ENCODE assay signal across 9 cellular contexts in the genomic region with DNA sequence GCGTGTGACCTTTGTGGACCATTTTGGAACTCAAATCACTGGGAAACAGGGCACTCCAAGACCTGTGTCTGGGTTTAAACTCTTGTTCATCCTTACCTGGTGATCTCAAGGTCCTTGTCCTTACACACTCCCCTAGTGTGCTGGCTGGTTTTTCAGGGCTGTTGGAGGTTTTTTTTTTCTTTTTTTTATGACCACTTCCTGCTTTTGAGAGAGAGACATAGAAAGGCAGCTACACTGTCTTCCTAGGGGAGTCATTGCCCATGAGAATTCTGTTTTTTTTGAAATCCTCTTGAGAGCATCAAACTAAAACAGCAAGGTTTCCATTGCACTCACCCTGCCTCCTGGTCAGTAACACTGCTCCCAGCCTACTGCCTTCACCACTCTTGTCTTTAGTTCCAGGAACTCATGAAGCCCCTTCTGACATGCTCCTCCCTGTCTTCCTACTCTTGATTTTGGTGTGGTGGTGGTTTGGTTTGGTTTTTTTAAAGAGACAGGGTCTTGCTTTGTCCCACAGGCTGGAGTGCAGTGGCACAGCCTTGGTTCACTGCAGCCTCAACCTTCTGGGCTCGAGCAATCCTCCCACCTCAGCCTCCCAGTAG. TPM values are rescaled to one million over a fixed set of nuclear protein-coding genes. Genes with fewer than 3 reads are reported as not detected.
A peak's percentile ranks its signal among the peaks of the same experiment; 100 is the strongest.
DNase-seq lines count a peak whose midpoint lies in the region; ATAC-seq lines count a peak whose summit lies in the region.
"Had no signal": no experiment of that assay in that cellular context is flagged by ENCODE, and none has a peak within 500 bp of the region (broad histone marks: within the 10 kb centered on the region; RNA-seq: fewer than 3 reads in every experiment).

No MANE protein-coding gene starts in this region.

- H3K4me2 ChIP-seq in Karpas-422 (ENCODE audit: low read depth, low read length, poor library complexity, severe bottlenecking) = no peak overlapping the region
- H3K4me2 ChIP-seq: A549 had no signal

- H3K79me2 ChIP-seq in Karpas-422 (ENCODE audit: low read length) = no peaks in the 10 kb centered on the region

- peak; percentile 82 for ATAC-seq in stimulated activated naive B cell treated with anti-CD40 and anti-IgM and Interleukin-4, amounts not matched to agents 10 μg/mL and 1 μg/mL and 100 μg/mL, for 72 hours (replicated peaks)
- ATAC-seq in HG02588 (IDR thresholded peaks at IDR 0.05; ENCODE audit: unreplicated experiment) = no peak
- ATAC-seq: A549 had no signal

- peaks cover 44% of the 10 kb centered on the region for H3K4me1 Mint-ChIP-seq in activated CD4-positive, alpha-beta T cell treated with anti-CD3 and anti-CD28 coated beads, Interleukin-2, amount 10 ng/mL, durations not matched to agents 7 days and 5 days
- peaks cover 26 to 31% of the 10 kb centered on the region in 2 donors for H3K4me1 Mint-ChIP-seq in immature natural killer cell
- peaks cover 15 to 27% of the 10 kb centered on the region in 2 donors for H3K4me1 Mint-ChIP-seq in stimulated activated naive B cell treated with anti-CD40 and anti-IgM and Interleukin-4, amounts not matched to agents 10 μg/mL and 1 μg/mL and 100 μg/mL, for 72 hours

- peaks cover 54% of the 10 kb centered on the region for H3K36me3 Mint-ChIP-seq in activated CD4-positive, alpha-beta T cell treated with anti-CD3 and anti-CD28 coated beads, Interleukin-2, amount 10 ng/mL, durations not matched to agents 7 days and 5 days (ENCODE audit: low read depth)
- peaks cover 9 to 37% (median 17%) of the 10 kb centered on the region in 3 donors for H3K36me3 Mint-ChIP-seq in immature natural killer cell
- peaks cover 20 to 40% of the 10 kb centered on the region in 2 donors for H3K36me3 Mint-ChIP-seq in stimulated activated naive B cell treated with anti-CD40 and anti-IgM and Interleukin-4, amounts not matched to agents 10 μg/mL and 1 μg/mL and 100 μg/mL, for 72 hours

- H3K27ac ChIP-seq in SJSA1 (peak overlapping the region; percentile 66), Karpas-422 (ENCODE audit: low read length) (no peak overlapping the region)
- H3K27ac ChIP-seq: A549 had no signal

- H3K4me1 ChIP-seq in SJSA1 (replicated peaks) (peaks cover 33% of the 10 kb centered on the region), Karpas-422 (ENCODE audit: low read length) (peaks cover 25% of the 10 kb centered on the region)
- H3K4me1 ChIP-seq: A549 had no signal

- CTCF ChIA-PET in activated CD4-positive, alpha-beta T cell treated with anti-CD3 and anti-CD28 coated beads, Interleukin-2, amount 10 ng/mL, durations not matched to agents 7 days and 5 days (lab: Charles Lee) = interaction anchor here (1.0 to 1.6 kb wide), 3 partner anchors 12 to 34 kb away, joined by 3 read pairs; no protein-coding TSS in a partner anchor

- H3K4me3 ChIP-seq in SJSA1 (no peak overlapping the region), Karpas-422 (ENCODE audit: low read length) (no peak overlapping the region)
- H3K4me3 ChIP-seq: A549 had no signal

- no peaks in the 10 kb centered on the region for H3K27me3 Mint-ChIP-seq in activated CD4-positive, alpha-beta T cell treated with anti-CD3 and anti-CD28 coated beads, Interleukin-2, amount 10 ng/mL, durations not matched to agents 7 days and 5 days
- peaks cover 0 to 5% (median 0%) of the 10 kb centered on the region in 3 donors for H3K27me3 Mint-ChIP-seq in immature natural killer cell (ENCODE audit: low read depth in 3 of 3)
- no peaks in the 10 kb centered on the region for H3K27me3 Mint-ChIP-seq in stimulated activated naive B cell treated with anti-CD40 and anti-IgM and Interleukin-4, amounts not matched to agents 10 μg/mL and 1 μg/mL and 100 μg/mL, for 72 hours

- H3K9ac ChIP-seq in Karpas-422 (ENCODE audit: low read length) = no peak overlapping the region

- H3K9me3 Mint-ChIP-seq in activated CD4-positive, alpha-beta T cell treated with anti-CD3 and anti-CD28 coated beads, Interleukin-2, amount 10 ng/mL, durations not matched to agents 7 days and 5 days = no peaks in the 10 kb centered on the region
- H3K9me3 Mint-ChIP-seq in immature natural killer cell = no peaks in the 10 kb centered on the region
- H3K9me3 Mint-ChIP-seq in stimulated activated naive B cell treated with anti-CD40 and anti-IgM and Interleukin-4, amounts not matched to agents 10 μg/mL and 1 μg/mL and 100 μg/mL, for 72 hours = no peaks in the 10 kb centered on the region

- H4K20me1 ChIP-seq in Karpas-422 (ENCODE audit: insufficient read depth, low read depth, low read length) = no peaks in the 10 kb centered on the region

- H2AFZ ChIP-seq in Karpas-422 (ENCODE audit: low read length) = no peak overlapping the region

- H3K9me3 ChIP-seq in SJSA1 (replicated peaks) = no peaks in the 10 kb centered on the region
- no peaks in the 10 kb centered on the region for H3K9me3 ChIP-seq in Karpas-422 (ENCODE audit: low read length)
- H3K9me3 ChIP-seq: A549 had no signal

- no peaks in the 10 kb centered on the region for H3K9me2 ChIP-seq in Karpas-422 (replicated peaks; ENCODE audit: insufficient read depth, low read length)

- H3K4me3 Mint-ChIP-seq in activated CD4-positive, alpha-beta T cell treated with anti-CD3 and anti-CD28 coated beads, Interleukin-2, amount 10 ng/mL, durations not matched to agents 7 days and 5 days = peak overlapping the region; percentile 5
- H3K4me3 Mint-ChIP-seq in immature natural killer cell = peak overlapping the region; percentile 4 to 62 (median 57)
- peak overlapping the region in 1 of 2 donors; percentile 33 for H3K4me3 Mint-ChIP-seq in stimulated activated naive B cell treated with anti-CD40 and anti-IgM and Interleukin-4, amounts not matched to agents 10 μg/mL and 1 μg/mL and 100 μg/mL, for 72 hours

- peak overlapping the region; percentile 87 for H3K27ac Mint-ChIP-seq in activated CD4-positive, alpha-beta T cell treated with anti-CD3 and anti-CD28 coated beads, Interleukin-2, amount 10 ng/mL, durations not matched to agents 7 days and 5 days
- H3K27ac Mint-ChIP-seq in immature natural killer cell = peak overlapping the region; percentile 82 to 90 (median 83)
- H3K27ac Mint-ChIP-seq in stimulated activated naive B cell treated with anti-CD40 and anti-IgM and Interleukin-4, amounts not matched to agents 10 μg/mL and 1 μg/mL and 100 μg/mL, for 72 hours = peak overlapping the region; percentile 56

- H3K27me3 ChIP-seq in SJSA1 (replicated peaks) = no peaks in the 10 kb centered on the region
- H3K27me3 ChIP-seq in Karpas-422 (ENCODE audit: low read length) = no peaks in the 10 kb centered on the region

- H3K36me3 ChIP-seq in SJSA1 (peaks cover 38% of the 10 kb centered on the region), Karpas-422 (ENCODE audit: insufficient read depth, low read length) (peaks cover 38% of the 10 kb centered on the region)

- POLR2A ChIA-PET in activated CD4-positive, alpha-beta T cell treated with anti-CD3 and anti-CD28 coated beads, Interleukin-2, amount 10 ng/mL, durations not matched to agents 7 days and 5 days (lab: Charles Lee) = no interaction called here

- DNase-seq in activated CD4-positive, alpha-beta T cell treated with anti-CD3 and anti-CD28 coated beads, Interleukin-2, amount 10 ng/mL, durations not matched to agents 7 days and 5 days = peak; percentile 25
- no peak for DNase-seq in activated CD4-positive, alpha-beta T cell treated with anti-CD3 and anti-CD28 coated beads, Interleukin-2, amount 50 U/mL, for 48 hours
- peak in 1 of 2 experiments; percentile 21 for DNase-seq in SJSA1 (ENCODE audit: low read depth in 1 of 2, low spot score in 2 of 2)
- peak in 2 of 3 donors; percentile 15 to 22 for DNase-seq in immature natural killer cell
- DNase-seq in stimulated activated naive B cell treated with anti-CD40 and anti-IgM and Interleukin-4, amounts not matched to agents 10 μg/mL and 1 μg/mL and 100 μg/mL, for 72 hours = peak; percentile 9
- DNase-seq in Karpas-422 = no peak
- DNase-seq in NOMO-1 treated with dmso at 0.1 percent for 144 hours (lab: John Stamatoyannopoulos, UW; ENCODE audit: unreplicated experiment) = no peak

RNA-seq across cellular contexts. Expression of a gene that starts 28.6 kb away (rescaled TPM):
- total RNA-seq in activated CD4-positive, alpha-beta T cell treated with anti-CD3 and anti-CD28 coated beads, Interleukin-2, amount 10 ng/mL, durations not matched to agents 7 days and 5 days = not detected
- not detected in 2 replicates for total RNA-seq in SJSA1 (2014; rRNA removed; shearing (Covaris generic))
- polyA plus RNA-seq in immature natural killer cell = under 1 TPM in 2 of 3 donors, not detected in 1; 0.08 to 0.25 TPM
- total RNA-seq in Karpas-422 (2014; rRNA removed; shearing (Covaris generic); ENCODE audit: low replicate concordance) = not detected in 2 replicates
- polyA plus RNA-seq: A549 had no signal

RNA-seq across cellular contexts. Expression of a gene that starts 52.1 kb away (rescaled TPM):
- total RNA-seq in activated CD4-positive, alpha-beta T cell treated with anti-CD3 and anti-CD28 coated beads, Interleukin-2, amount 10 ng/mL, durations not matched to agents 7 days and 5 days = 10 to 100 TPM; 37.1 to 38.6 TPM
- 51.0 and 73.6 TPM in 2 replicates for total RNA-seq in SJSA1 (2014; rRNA removed; shearing (Covaris generic))
- polyA plus RNA-seq in immature natural killer cell = 100 to 1,000 TPM; 109 to 140 (median 134) TPM
- 154 and 205 TPM in 2 replicates for total RNA-seq in Karpas-422 (2014; rRNA removed; shearing (Covaris generic); ENCODE audit: low replicate concordance)

Comparison
In these comparisons a context has a peak if more than half of its experiments do, and no peak if none do; other contexts are left out.
1. DNase-seq: peak in activated CD4-positive, alpha-beta T cell treated with anti-CD3 and anti-CD28 coated beads, Interleukin-2, amount 10 ng/mL, durations not matched to agents 7 days and 5 days (single experiment), immature natural killer cell (2 of 3) and stimulated activated naive B cell treated with anti-CD40 and anti-IgM and Interleukin-4, amounts not matched to agents 10 μg/mL and 1 μg/mL and 100 μg/mL, for 72 hours (single experiment); none in activated CD4-positive, alpha-beta T cell treated with anti-CD3 and anti-CD28 coated beads, Interleukin-2, amount 50 U/mL, for 48 hours (0 of 2), Karpas-422 (single experiment) and NOMO-1 treated with dmso at 0.1 percent for 144 hours (single experiment).
2. Peak in every context shown above with its lines, with median percentiles within 50 percentile points of each other: H3K27ac Mint-ChIP-seq.